ENCODE assay signal across 30 cellular contexts in genomic region chr4:83208371-83208770, GRCh38.
A peak's percentile ranks its signal among the peaks of the same experiment; 100 is the strongest.
DNase-seq lines count a peak whose midpoint lies in the region; ATAC-seq and TF ChIP-seq lines count a peak whose summit lies in the region.
"Had no signal": no experiment of that assay in that cellular context is flagged by ENCODE, and none has a peak within 500 bp of the region (broad histone marks: within the 10 kb centered on the region; RNA-seq: fewer than 3 reads in every experiment).

No MANE protein-coding gene starts in this region.

- no peaks in the 10 kb centered on the region for H3K27me3 ChIP-seq in breast epithelium
- H3K27me3 ChIP-seq in endodermal cell (ENCODE audit: control insufficient read depth, insufficient read depth, low read length, poor library complexity, severe bottlenecking) = no peaks in the 10 kb centered on the region
- H3K27me3 ChIP-seq: ascending aorta, pancreas, right atrium auricular region, suprapubic skin, uterus had no signal

- CTCF ChIA-PET in MCF 10A (lab: Yijun Ruan, JAX) = interaction anchor here (1.0 to 1.2 kb wide), 2 partner anchors 35 to 52 kb away, joined by 3 read pairs; no protein-coding TSS in a partner anchor

- BruUV-seq in MCF 10A (replicated peaks; lab: Mats Ljungman, UMichigan) = no TSS peak

- intact Hi-C loops in MCF 10A (cut with micrococcal nuclease) (no loop called here), breast epithelium (cut with DNase I; ENCODE audit: low total_unique reads) (no loop called here), mucosa of descending colon (cut with DNase I, micrococcal nuclease) (loop anchor here in 1 of 2 donors (5.0 kb wide), 1 partner anchor 81 kb away; no protein-coding TSS in a partner anchor)

- no peak overlapping the region for H3K4me3 ChIP-seq in breast epithelium
- peak overlapping the region; percentile 69 for H3K4me3 ChIP-seq in endodermal cell (ENCODE audit: low read length)
- H3K4me3 ChIP-seq in mucosa of descending colon = no peak overlapping the region
- H3K4me3 ChIP-seq: ascending aorta, left ventricle myocardium inferior, pancreas, right atrium auricular region, suprapubic skin, uterus had no signal

- H3K36me3 Mint-ChIP-seq in MCF 10A (ENCODE audit: insufficient read depth, unreplicated experiment) (no peaks in the 10 kb centered on the region), endodermal cell (ENCODE audit: low read depth) (peaks cover 5% of the 10 kb centered on the region)
- H3K36me3 Mint-ChIP-seq: stimulated activated effector memory CD8-positive, alpha-beta T cell treated with anti-CD3 and anti-CD28 coated beads, Interleukin-12 subunit alpha, Interleukin-12 subunit beta, amount 100 ng/mL, for 72 hours had no signal

- peaks cover 10% of the 10 kb centered on the region for H3K9me3 Mint-ChIP-seq in MCF 10A (ENCODE audit: unreplicated experiment)
- peaks cover 26% of the 10 kb centered on the region for H3K9me3 Mint-ChIP-seq in endodermal cell
- H3K9me3 Mint-ChIP-seq: effector memory CD8-positive, alpha-beta T cell; stimulated activated effector memory CD8-positive, alpha-beta T cell treated with anti-CD3 and anti-CD28 coated beads, Interleukin-12 subunit alpha, Interleukin-12 subunit beta, amount 100 ng/mL, for 72 hours had no signal

- H3K9ac ChIP-seq in endodermal cell (ENCODE audit: extremely low read depth, low read length, poor library complexity, severe bottlenecking) = no peak overlapping the region
- H3K9ac ChIP-seq: KMS-11 had no signal

- POLR2A ChIA-PET in MCF 10A (lab: Yijun Ruan, JAX) = interaction anchor here (1.0 to 2.1 kb wide), 4 partner anchors 9 to 94 kb away, joined by 3 to 7 read pairs (median 6); partner anchors contain the start of gene PLAC8

- no peaks in the 10 kb centered on the region for H3K9me3 ChIP-seq in breast epithelium
- peaks cover 37% of the 10 kb centered on the region for H3K9me3 ChIP-seq in endodermal cell (ENCODE audit: control insufficient read depth, low read length)
- H3K9me3 ChIP-seq in mucosa of descending colon = no peaks in the 10 kb centered on the region
- H3K9me3 ChIP-seq: ascending aorta, left ventricle myocardium inferior, pancreas, right atrium auricular region, suprapubic skin, uterus had no signal

- H3K27ac ChIP-seq in breast epithelium (no peak overlapping the region), endodermal cell (ENCODE audit: low read depth, low read length) (no peak overlapping the region)
- H3K27ac ChIP-seq: ascending aorta, KMS-11, left ventricle myocardium inferior, pancreas, right atrium auricular region, suprapubic skin, uterus had no signal

- ATAC-seq in mucosa of descending colon (peak; percentile 61), GM19452 (IDR thresholded peaks at IDR 0.05; ENCODE audit: unreplicated experiment) (no peak)
- ATAC-seq: activated naive CD4-positive, alpha-beta T cell treated with anti-CD3 and anti-CD28 coated beads, Interleukin-2, amount 50 U/mL, for 72 hours; effector memory CD8-positive, alpha-beta T cell; pancreas; stimulated activated effector memory CD8-positive, alpha-beta T cell treated with anti-CD3 and anti-CD28 coated beads, Interleukin-12 subunit alpha, Interleukin-12 subunit beta, amount 100 ng/mL, for 72 hours; T-helper 17 cell had no signal

- H3K4me3 Mint-ChIP-seq in MCF 10A (ENCODE audit: unreplicated experiment) = no peak overlapping the region
- no peak overlapping the region for H3K4me3 Mint-ChIP-seq in endodermal cell
- H3K4me3 Mint-ChIP-seq: H9; nephron progenitor cell; stimulated activated effector memory CD8-positive, alpha-beta T cell treated with anti-CD3 and anti-CD28 coated beads, Interleukin-12 subunit alpha, Interleukin-12 subunit beta, amount 100 ng/mL, for 72 hours; T-helper 17 cell had no signal

- H3K4me1 ChIP-seq in breast epithelium (no peaks in the 10 kb centered on the region), endodermal cell (ENCODE audit: control insufficient read depth, insufficient read depth, low read length) (no peaks in the 10 kb centered on the region), mucosa of descending colon (ENCODE audit: low read depth) (peaks cover 28% of the 10 kb centered on the region)
- H3K4me1 ChIP-seq: ascending aorta, left ventricle myocardium inferior, pancreas, right atrium auricular region, suprapubic skin, uterus had no signal

- H3K27ac Mint-ChIP-seq in MCF 10A (ENCODE audit: low read depth, unreplicated experiment) (peak overlapping the region; percentile 92), endodermal cell (no peak overlapping the region)
- H3K27ac Mint-ChIP-seq: activated naive CD4-positive, alpha-beta T cell treated with anti-CD3 and anti-CD28 coated beads, Interleukin-2, amount 50 U/mL, for 72 hours; H9; nephron progenitor cell; stimulated activated effector memory CD8-positive, alpha-beta T cell treated with anti-CD3 and anti-CD28 coated beads, Interleukin-12 subunit alpha, Interleukin-12 subunit beta, amount 100 ng/mL, for 72 hours; T-helper 17 cell had no signal

- DNase-seq in MCF 10A (ENCODE audit: unreplicated experiment) = no peak
- no peak for DNase-seq in breast epithelium (ENCODE audit: low spot score in 2 of 2)
- DNase-seq in endodermal cell = no peak
- no peak for DNase-seq in mucosa of descending colon
- DNase-seq in T-helper 2 cell = no peak
- no peak for DNase-seq in DMS53 treated with DMSO at 0.1 percent for 48 hours (lab: John Stamatoyannopoulos, UW; ENCODE audit: unreplicated experiment)
- DNase-seq in glomerular visceral epithelial cell (ENCODE audit: extremely low spot score) = no peak
- DNase-seq: 8988T; activated CD4-positive, CD25-positive, alpha-beta regulatory T cell treated with anti-CD3 and anti-CD28 coated beads, Interleukin-2, amount 50 U/mL, for 72 hours; activated T-cell treated with anti-CD3 and anti-CD28 coated beads for 4 hours; cortex of kidney; DMS53; effector memory CD8-positive, alpha-beta T cell; H9; left ventricle myocardium inferior; midbrain; NCI-H1436; nephron progenitor cell; pancreas; stimulated activated CD4-positive, alpha-beta T cell treated with anti-CD3 and anti-CD28 coated beads, Interleukin-12 subunit alpha, Interleukin-12 subunit beta, amount 100 ng/mL, for 4 hours; stimulated activated CD4-positive, alpha-beta T cell treated with anti-CD3 and anti-CD28 coated beads, Interleukin-4, amount 100 ng/mL, for 24 hours; T-helper 17 cell; uterus had no signal

- H3K27me3 Mint-ChIP-seq in MCF 10A (ENCODE audit: insufficient read depth, unreplicated experiment) = no peaks in the 10 kb centered on the region
- no peaks in the 10 kb centered on the region for H3K27me3 Mint-ChIP-seq in endodermal cell (ENCODE audit: insufficient read depth)
- H3K27me3 Mint-ChIP-seq: effector memory CD8-positive, alpha-beta T cell; T-helper 17 cell had no signal

- H3K36me3 ChIP-seq in breast epithelium (no peaks in the 10 kb centered on the region), endodermal cell (ENCODE audit: control insufficient read depth, insufficient read depth, low read length) (no peaks in the 10 kb centered on the region), mucosa of descending colon (ENCODE audit: low read depth) (no peaks in the 10 kb centered on the region)
- H3K36me3 ChIP-seq: ascending aorta, left ventricle myocardium inferior, pancreas, right atrium auricular region, suprapubic skin, uterus had no signal

- 91 to 100% methylated on average over 1 to 2 of the region's 2 CpGs for WGBS in endodermal cell (ENCODE audit: insufficient coverage in 1 of 2, insufficient read length in 1 of 2), 2 experiments

- TF ChIP-seq POLR2A in breast epithelium (IDR thresholded peaks at IDR 0.05) = no peak

- no peak for TF ChIP-seq CTCF in MCF 10A (IDR thresholded peaks at IDR 0.05; ENCODE audit: unreplicated experiment)
- no peak for TF ChIP-seq CTCF in breast epithelium (IDR thresholded peaks at IDR 0.05)
- no peak for TF ChIP-seq CTCF in endodermal cell (conservative IDR thresholded peaks at IDR 0.05)
- TF ChIP-seq CTCF in mucosa of descending colon (IDR thresholded peaks at IDR 0.05) = no peak

- peaks cover 14% of the 10 kb centered on the region for H3K4me1 Mint-ChIP-seq in MCF 10A (ENCODE audit: insufficient read depth, unreplicated experiment)
- peaks cover 20% of the 10 kb centered on the region for H3K4me1 Mint-ChIP-seq in endodermal cell
- H3K4me1 Mint-ChIP-seq: nephron progenitor cell had no signal
